In genomic region chr10:52900564-52900963, GRCh38 we compare ENCODE assay signal across 18 cellular contexts.
DNase-seq lines count a peak whose midpoint lies in the region; ATAC-seq and TF ChIP-seq lines count a peak whose summit lies in the region.
"Had no signal": no experiment of that assay in that cellular context is flagged by ENCODE, and none has a peak within 500 bp of the region (broad histone marks: within the 10 kb centered on the region; RNA-seq: fewer than 3 reads in every experiment).

No MANE protein-coding gene starts in this region.

- TF ChIP-seq EP300 in tibial nerve (IDR thresholded peaks at IDR 0.05): no peak

- WGBS in mesenchymal stem cell: 80% methylated on average over 1 of the region's 2 CpGs
- WGBS in tibial nerve, 2 donors: 60 to 62% methylated on average over 2 of the region's 2 CpGs

- H3K36me3 ChIP-seq in mesenchymal stem cell (ENCODE audit: control insufficient read depth in 1 of 2, insufficient read depth in 2 of 2, low read depth in 1 of 2, low read length in 2 of 2) (no peaks in the 10 kb centered on the region), tibial nerve (no peaks in the 10 kb centered on the region)

- no peak overlapping the region for H3K9ac ChIP-seq in mesenchymal stem cell (ENCODE audit: low read length)

- TF ChIP-seq POLR2A in tibial nerve (IDR thresholded peaks at IDR 0.05): no peak

- H3K4me3 ChIP-seq in mesenchymal stem cell (ENCODE audit: insufficient read depth in 1 of 2, low read depth in 1 of 2, low read length in 2 of 2) (no peak overlapping the region), tibial nerve (no peak overlapping the region)

- H2AFZ ChIP-seq in mesenchymal stem cell (ENCODE audit: low read depth, low read length): no peak overlapping the region

- no peak overlapping the region for H2BK15ac ChIP-seq in mesenchymal stem cell (ENCODE audit: low read depth, poor library complexity, severe bottlenecking)

- H3K79me1 ChIP-seq in mesenchymal stem cell (replicated peaks; ENCODE audit: low read length, poor library complexity, severe bottlenecking): no peaks in the 10 kb centered on the region

- DNase-seq in effector CD4-positive, alpha-beta T cell: no peak
- DNase-seq in mesenchymal stem cell: no peak
- DNase-seq in DMS79 (lab: John Stamatoyannopoulos, UW): no peak
- no peak for DNase-seq in tibial nerve (ENCODE audit: low spot score in 2 of 2)
- DNase-seq: ACHN; Calu3; caudate nucleus; islet precursor cell; Kasumi-1; NCI-H1694 treated with DMSO at 0.1 percent for 48 hours; NCI-H748 treated with DMSO at 0.1 percent for 48 hours; posterior cingulate gyrus; SIG-M5; stimulated activated CD8-positive, alpha-beta memory T cell treated with anti-CD3 and anti-CD28 coated beads, Interleukin-4, amount 100 ng/mL, for 48 hours had no signal

- H2AK5ac ChIP-seq in mesenchymal stem cell (ENCODE audit: low read length, severe bottlenecking): no peak overlapping the region

- H3K23ac ChIP-seq in mesenchymal stem cell (ENCODE audit: low read length in 2 of 2): no peak overlapping the region

- peaks cover 1% of the 10 kb centered on the region for H3K4me1 ChIP-seq in mesenchymal stem cell (ENCODE audit: control insufficient read depth, insufficient read depth, low read depth, low read length)
- H3K4me1 ChIP-seq in tibial nerve: no peaks in the 10 kb centered on the region

- no peak overlapping the region for H3K4me2 ChIP-seq in mesenchymal stem cell (ENCODE audit: low read length, poor library complexity, severe bottlenecking)

- no peak overlapping the region for H3K18ac ChIP-seq in mesenchymal stem cell (ENCODE audit: low read depth in 1 of 2, low read length in 2 of 2)

- H3K27ac ChIP-seq in mesenchymal stem cell (ENCODE audit: low read length, poor library complexity, severe bottlenecking) (no peak overlapping the region), tibial nerve (no peak overlapping the region)

- H3K9me3 ChIP-seq in mesenchymal stem cell (ENCODE audit: control insufficient read depth, low read length) (no peaks in the 10 kb centered on the region), tibial nerve (no peaks in the 10 kb centered on the region)

- H2BK5ac ChIP-seq in mesenchymal stem cell (ENCODE audit: low read depth, low read length, poor library complexity, severe bottlenecking): no peak overlapping the region

- no peak overlapping the region for H2BK12ac ChIP-seq in mesenchymal stem cell (ENCODE audit: low read length in 2 of 2)

- H3K27me3 ChIP-seq in mesenchymal stem cell (ENCODE audit: control insufficient read depth in 1 of 2, insufficient read depth in 1 of 2, low read length in 2 of 2) (peaks cover 0 to 4% of the 10 kb centered on the region in 2 experiments), tibial nerve (no peaks in the 10 kb centered on the region)

- peak; percentile 77 for ATAC-seq in GM18499 (IDR thresholded peaks at IDR 0.05; ENCODE audit: insufficient read depth, unreplicated experiment)
- ATAC-seq in GM19463 (IDR thresholded peaks at IDR 0.05; ENCODE audit: unreplicated experiment): peak; percentile 85
- peak; percentile 74 for ATAC-seq in HG02852 (IDR thresholded peaks at IDR 0.05; ENCODE audit: unreplicated experiment)
- ATAC-seq in HG03520 (IDR thresholded peaks at IDR 0.05; ENCODE audit: unreplicated experiment): peak; percentile 84

- no peak overlapping the region for H4K8ac ChIP-seq in mesenchymal stem cell (ENCODE audit: low read length)

- no peak overlapping the region for H2BK120ac ChIP-seq in mesenchymal stem cell (ENCODE audit: low read depth, low read length)

- H4K91ac ChIP-seq in mesenchymal stem cell (ENCODE audit: low read length): no peak overlapping the region

- no peak for TF ChIP-seq CTCF in tibial nerve (IDR thresholded peaks at IDR 0.05)

- H3K4ac ChIP-seq in mesenchymal stem cell (ENCODE audit: low read depth in 1 of 2, low read length in 2 of 2): no peak overlapping the region

- no peak overlapping the region for H3K14ac ChIP-seq in mesenchymal stem cell (ENCODE audit: low read length in 2 of 2)
